In genomic region chr20:50144362-50144761, GRCh38 we compare ENCODE assay signal across 10 cellular contexts. TPM values are rescaled to one million over a fixed set of nuclear protein-coding genes. Genes with fewer than 3 reads are reported as not detected.
A peak's percentile ranks its signal among the peaks of the same experiment; 100 is the strongest.
DNase-seq lines count a peak whose midpoint lies in the region; ATAC-seq, FAIRE-seq and TF ChIP-seq lines count a peak whose summit lies in the region.
"Had no signal": no experiment of that assay in that cellular context is flagged by ENCODE, and none has a peak within 500 bp of the region (broad histone marks: within the 10 kb centered on the region; RNA-seq: fewer than 3 reads in every experiment).

No MANE protein-coding gene starts in this region.

- no peak for FAIRE-seq in frontal cortex (lab: Jason Lieb, UNC)

- no peak for TF ChIP-seq POLR2A in NB4 (IDR thresholded peaks at IDR 0.05; ENCODE audit: extremely low read depth, insufficient read length)

- H3K27me3 ChIP-seq in CD8-positive, alpha-beta memory T cell (ENCODE audit: insufficient read depth, low read length, poor library complexity, severe bottlenecking): no peaks in the 10 kb centered on the region

- no peak for ATAC-seq in activated naive CD4-positive, alpha-beta T cell treated with anti-CD3 and anti-CD28 coated beads, Interleukin-2, amount 50 U/mL, for 72 hours

- H3K27ac Mint-ChIP-seq in activated naive CD4-positive, alpha-beta T cell treated with anti-CD3 and anti-CD28 coated beads, Interleukin-2, amount 50 U/mL, for 72 hours: peak overlapping the region in 1 of 2 donors; percentile 36
- peak overlapping the region in 4 of 8 donors; percentile 23 to 78 (median 32) for H3K27ac Mint-ChIP-seq in CD8-positive, alpha-beta memory T cell
- H3K27ac Mint-ChIP-seq: activated naive CD8-positive, alpha-beta T cell had no signal

- POLR2A ChIA-PET in CD8-positive, alpha-beta memory T cell (lab: Charles Lee): no interaction called here

- no peaks in the 10 kb centered on the region for H3K9me3 Mint-ChIP-seq in activated naive CD4-positive, alpha-beta T cell treated with anti-CD3 and anti-CD28 coated beads, Interleukin-2, amount 50 U/mL, for 72 hours
- no peaks in the 10 kb centered on the region for H3K9me3 Mint-ChIP-seq in CD8-positive, alpha-beta memory T cell
- H3K9me3 Mint-ChIP-seq: neural crest cell had no signal

- CTCF ChIA-PET in CD8-positive, alpha-beta memory T cell (lab: Charles Lee): interaction anchor here (1.2 kb wide), 1 partner anchor 23 kb away, joined by 4 read pairs; no protein-coding TSS in a partner anchor

- H3K4me1 Mint-ChIP-seq in CD8-positive, alpha-beta memory T cell: peaks cover 54 to 64% (median 56%) of the 10 kb centered on the region in 3 donors

- H3K36me3 ChIP-seq in CD8-positive, alpha-beta memory T cell (ENCODE audit: insufficient read depth, low read length): peaks cover 16% of the 10 kb centered on the region

- H3K4me3 ChIP-seq in NB4 (ENCODE audit: low read depth, low read length): no peak overlapping the region
- no peak overlapping the region for H3K4me3 ChIP-seq in CD8-positive, alpha-beta memory T cell (ENCODE audit: low read length)

- DNase-seq in AG20443 (ENCODE audit: low spot score): peak; percentile 90
- DNase-seq in NB4 (ENCODE audit: low read depth): peak; percentile 91
- DNase-seq in dermis microvascular lymphatic vessel endothelial cell (ENCODE audit: low read depth in 2 of 2): peak; percentile 61 to 81
- DNase-seq in myocyte (ENCODE audit: low read depth): peak; percentile 81
- no peak for DNase-seq in activated effector memory CD4-positive, alpha-beta T cell treated with anti-CD3 and anti-CD28 coated beads, Interleukin-2, amount 50 U/mL, for 16 hours
- no peak for DNase-seq in activated naive CD4-positive, alpha-beta T cell treated with anti-CD3 and anti-CD28 coated beads, Interleukin-2, amount 50 U/mL, for 72 hours (ENCODE audit: low spot score in 2 of 2)
- no peak for DNase-seq in frontal cortex (ENCODE audit: low spot score in 2 of 2)
- DNase-seq in CD8-positive, alpha-beta memory T cell: no peak

- H3K27ac ChIP-seq in CD8-positive, alpha-beta memory T cell (ENCODE audit: low read depth, low read length): no peak overlapping the region

- no peak overlapping the region for H3K4me3 Mint-ChIP-seq in CD8-positive, alpha-beta memory T cell
- H3K4me3 Mint-ChIP-seq: activated naive CD8-positive, alpha-beta T cell; neural crest cell had no signal

- H3K27me3 Mint-ChIP-seq in CD8-positive, alpha-beta memory T cell: peaks cover 0 to 2% of the 10 kb centered on the region in 2 donors
- H3K27me3 Mint-ChIP-seq: activated naive CD8-positive, alpha-beta T cell had no signal

- TF ChIP-seq CTCF in NB4 (IDR thresholded peaks at IDR 0.05; ENCODE audit: low read depth, low read length): no peak

- H3K9me3 ChIP-seq in CD8-positive, alpha-beta memory T cell (ENCODE audit: low read length): no peaks in the 10 kb centered on the region

- H3K4me1 ChIP-seq in CD8-positive, alpha-beta memory T cell (ENCODE audit: insufficient read depth, low read length): peaks cover 29% of the 10 kb centered on the region

- H3K36me3 Mint-ChIP-seq in activated naive CD4-positive, alpha-beta T cell treated with anti-CD3 and anti-CD28 coated beads, Interleukin-2, amount 50 U/mL, for 72 hours: peaks cover 0 to 14% of the 10 kb centered on the region in 2 donors
- peaks cover 0 to 61% (median 15%) of the 10 kb centered on the region in 3 donors for H3K36me3 Mint-ChIP-seq in CD8-positive, alpha-beta memory T cell
- H3K36me3 Mint-ChIP-seq: activated naive CD8-positive, alpha-beta T cell had no signal

RNA-seq across cellular contexts. Expression of gene PEDS1, which starts 9.2 kb away (rescaled TPM):
- total RNA-seq in dermis microvascular lymphatic vessel endothelial cell (11.2 and 20.0 TPM in 2 replicates), myocyte (51.8 and 56.6 TPM in 2 replicates), frontal cortex (9.4 TPM)
- polyA plus RNA-seq in myocyte (2012): 45.2 TPM
- total RNA-seq in activated naive CD4-positive, alpha-beta T cell treated with anti-CD3 and anti-CD28 coated beads, Interleukin-2, amount 50 U/mL, for 72 hours: 10 to 100 TPM; 14.8 to 21.2 TPM
- 10 to 100 TPM; 20.2 to 23.6 TPM for total RNA-seq in CD8-positive, alpha-beta memory T cell
- polyA plus RNA-seq in CD8-positive, alpha-beta memory T cell: 26.9 TPM

RNA-seq across cellular contexts. Expression of gene UBE2V1, which starts 31.4 kb away (rescaled TPM):
- total RNA-seq in dermis microvascular lymphatic vessel endothelial cell: 23.6 and 37.2 TPM in 2 replicates
- total RNA-seq in myocyte: 86.8 and 96.8 TPM in 2 replicates
- polyA plus RNA-seq in myocyte (2012): 118 TPM
- 100 to 1,000 TPM; 152 to 221 TPM for total RNA-seq in activated naive CD4-positive, alpha-beta T cell treated with anti-CD3 and anti-CD28 coated beads, Interleukin-2, amount 50 U/mL, for 72 hours
- 20.0 TPM for total RNA-seq in frontal cortex
- 100 to 1,000 TPM; 160 to 183 TPM for total RNA-seq in CD8-positive, alpha-beta memory T cell
- polyA plus RNA-seq in CD8-positive, alpha-beta memory T cell: 176 TPM

RNA-seq across cellular contexts. Expression of gene CEBPB, which starts 46.3 kb away (rescaled TPM):
- total RNA-seq in dermis microvascular lymphatic vessel endothelial cell: 12.6 and 23.5 TPM in 2 replicates
- total RNA-seq in myocyte: 29.6 and 31.3 TPM in 2 replicates
- polyA plus RNA-seq in myocyte (2012): 27.8 TPM
- total RNA-seq in activated naive CD4-positive, alpha-beta T cell treated with anti-CD3 and anti-CD28 coated beads, Interleukin-2, amount 50 U/mL, for 72 hours: 10 to 100 TPM; 29.0 to 50.9 TPM
- total RNA-seq in frontal cortex: 1.6 TPM
- 10 to 100 TPM; 25.3 to 29.1 TPM for total RNA-seq in CD8-positive, alpha-beta memory T cell
- polyA plus RNA-seq in CD8-positive, alpha-beta memory T cell: 27.0 TPM

Comparison
In these comparisons a context has a peak if more than half of its experiments do, and no peak if none do; other contexts are left out.
1. DNase-seq: peak in AG20443 (single experiment), NB4 (single experiment), dermis microvascular lymphatic vessel endothelial cell (2 of 2) and myocyte (single experiment); none in activated effector memory CD4-positive, alpha-beta T cell treated with anti-CD3 and anti-CD28 coated beads, Interleukin-2, amount 50 U/mL, for 16 hours (single experiment), activated naive CD4-positive, alpha-beta T cell treated with anti-CD3 and anti-CD28 coated beads, Interleukin-2, amount 50 U/mL, for 72 hours (0 of 2), frontal cortex (0 of 2) and CD8-positive, alpha-beta memory T cell (0 of 5).